ENCODE assay signal across 15 cellular contexts in the genomic region with DNA sequence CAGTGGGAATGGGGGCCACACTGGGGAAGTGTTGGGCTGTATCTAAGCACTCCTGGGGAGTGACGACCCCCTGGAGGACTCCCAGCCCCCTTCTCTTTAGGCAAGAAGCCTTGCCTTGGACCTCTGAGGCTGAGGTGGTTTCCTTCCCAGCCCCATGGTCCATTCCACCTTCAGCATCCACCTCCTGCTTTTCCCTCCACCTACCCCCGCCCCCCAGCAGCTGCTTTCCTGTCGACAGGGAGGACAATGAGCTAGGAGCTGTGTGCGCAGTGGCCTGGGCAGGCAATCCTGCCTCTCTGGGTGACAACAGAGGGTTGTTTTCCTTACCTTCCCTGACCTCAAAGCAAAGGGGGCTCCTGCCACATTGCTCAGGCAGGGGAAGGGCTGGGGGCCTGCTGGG.
"Had no signal": no experiment of that assay in that cellular context is flagged by ENCODE, and none has a peak within 500 bp of the region (broad histone marks: within the 10 kb centered on the region; RNA-seq: fewer than 3 reads in every experiment).

No MANE protein-coding gene starts in this region.

- H3K36me3 Mint-ChIP-seq: stimulated activated effector memory CD8-positive, alpha-beta T cell treated with anti-CD3 and anti-CD28 coated beads, Interleukin-12 subunit alpha, Interleukin-12 subunit beta, amount 100 ng/mL, for 72 hours had no signal

- H3K27me3 Mint-ChIP-seq: activated CD4-positive, alpha-beta T cell treated with anti-CD3 and anti-CD28 coated beads for 36 hours had no signal

- H3K4me3 Mint-ChIP-seq: activated CD4-positive, alpha-beta T cell treated with anti-CD3 and anti-CD28 coated beads for 36 hours; activated CD8-positive, alpha-beta T cell treated with anti-CD3 and anti-CD28 coated beads, Interleukin-2, amount 10 ng/mL, durations not matched to agents 7 days and 5 days; activated T-helper 1 cell treated with anti-CD3 and anti-CD28 coated beads, Interleukin-12 subunit alpha, Interleukin-12 subunit beta, Interleukin-2, Interleukin-4 antibody, amounts not matched to agents 30 ng/mL and 10 ng/mL and 1 ng/mL, durations not matched to agents 14 hours and 24 hours and 36 hours; mesothelial cell of epicardium; stimulated activated effector memory CD8-positive, alpha-beta T cell treated with anti-CD3 and anti-CD28 coated beads, Interleukin-12 subunit alpha, Interleukin-12 subunit beta, amount 100 ng/mL, for 72 hours had no signal

- DNase-seq: activated CD4-positive, alpha-beta T cell treated with anti-CD3 and anti-CD28 coated beads for 36 hours; activated CD8-positive, alpha-beta memory T cell treated with anti-CD3 and anti-CD28 coated beads, Interleukin-2, amount 50 U/mL, for 48 hours; activated CD8-positive, alpha-beta T cell treated with anti-CD3 and anti-CD28 coated beads, Interleukin-2, amount 10 ng/mL, durations not matched to agents 7 days and 5 days; activated naive CD4-positive, alpha-beta T cell; aorta; dorsolateral prefrontal cortex; heart left ventricle; kidney; T-helper 9 cell; tibial artery had no signal

- H3K27ac Mint-ChIP-seq: activated CD4-positive, alpha-beta T cell treated with anti-CD3 and anti-CD28 coated beads for 36 hours; activated CD8-positive, alpha-beta T cell treated with anti-CD3 and anti-CD28 coated beads, Interleukin-2, amount 10 ng/mL, durations not matched to agents 7 days and 5 days; activated T-helper 1 cell treated with anti-CD3 and anti-CD28 coated beads, Interleukin-12 subunit alpha, Interleukin-12 subunit beta, Interleukin-2, Interleukin-4 antibody, amounts not matched to agents 30 ng/mL and 10 ng/mL and 1 ng/mL, durations not matched to agents 14 hours and 24 hours and 36 hours; mesothelial cell of epicardium; stimulated activated effector memory CD8-positive, alpha-beta T cell treated with anti-CD3 and anti-CD28 coated beads, Interleukin-12 subunit alpha, Interleukin-12 subunit beta, amount 100 ng/mL, for 72 hours had no signal

- H3K27ac ChIP-seq: breast epithelium, dorsolateral prefrontal cortex, tibial artery, vagina had no signal

- H3K4me1 Mint-ChIP-seq: stimulated activated effector memory CD8-positive, alpha-beta T cell treated with anti-CD3 and anti-CD28 coated beads, Interleukin-12 subunit alpha, Interleukin-12 subunit beta, amount 100 ng/mL, for 72 hours had no signal
